20 cellular contexts compared by ENCODE assay signal in genomic region chr22:26837784-26838520, GRCh38.
DNase-seq lines count a peak whose midpoint lies in the region; ATAC-seq, FAIRE-seq and TF ChIP-seq lines count a peak whose summit lies in the region.
"Had no signal": no experiment of that assay in that cellular context is flagged by ENCODE, and none has a peak within 500 bp of the region (broad histone marks: within the 10 kb centered on the region; RNA-seq: fewer than 3 reads in every experiment).

No MANE protein-coding gene starts in this region.

- no peak for TF ChIP-seq POLR2A in K562 (conservative IDR thresholded peaks at IDR 0.05)

- TF ChIP-seq RAD21 in K562 (CRISPR knock-in tag; conservative IDR thresholded peaks at IDR 0.05 in 1 of 2, IDR thresholded peaks at IDR 0.05 in 1 of 2), result no peak

- H3K4me3 ChIP-seq in K562 (no peak overlapping the region), left lung (no peak overlapping the region), mammary epithelial cell (replicated peaks in 1 of 3; ENCODE audit: insufficient read depth in 1 of 3, low read depth in 2 of 3, low read length in 3 of 3) (no peak overlapping the region)
- H3K4me3 ChIP-seq: GM12878, SJCRH30 had no signal

- H3K27me3 ChIP-seq in K562 (ENCODE audit: control insufficient read depth in 2 of 2, insufficient read depth in 2 of 2, low read length in 2 of 2) (no peaks in the 10 kb centered on the region; a peak in 1 of 5 replicates), left lung (no peaks in the 10 kb centered on the region), mammary epithelial cell (ENCODE audit: insufficient read depth, low read length) (no peaks in the 10 kb centered on the region)
- H3K27me3 ChIP-seq: SJCRH30 had no signal

- H3K36me3 Mint-ChIP-seq in Calu3 (ENCODE audit: insufficient read depth, unreplicated experiment), result no peaks in the 10 kb centered on the region

- no peaks in the 10 kb centered on the region for H3K9me1 ChIP-seq in K562 (ENCODE audit: control insufficient read depth, insufficient read depth, low read length)

- H3K27me3 Mint-ChIP-seq in Calu3 (ENCODE audit: unreplicated experiment), result peaks cover 25% of the 10 kb centered on the region

- no TSS peak for BruUV-seq in Calu3 (replicated peaks; lab: Mats Ljungman, UMichigan)
- BruUV-seq in K562 (replicated peaks; lab: Mats Ljungman, UMichigan), result no TSS peak
- no TSS peak for BruUV-seq in mammary epithelial cell (replicated peaks; lab: Mats Ljungman, UMichigan)

- no peak for TF ChIP-seq CTCF in Calu3 (IDR thresholded peaks at IDR 0.05; ENCODE audit: unreplicated experiment)
- no peak for TF ChIP-seq CTCF in K562 (IDR thresholded peaks at IDR 0.05 in 2 of 3, conservative IDR thresholded peaks at IDR 0.05 in 1 of 3; ENCODE audit: insufficient read depth in 2 of 3, low read depth in 1 of 3, low read length in 3 of 3)
- TF ChIP-seq CTCF in left lung (IDR thresholded peaks at IDR 0.05), result no peak
- TF ChIP-seq CTCF in mammary epithelial cell (conservative IDR thresholded peaks at IDR 0.05 in 1 of 2, IDR thresholded peaks at IDR 0.05 in 1 of 2; ENCODE audit: extremely low read depth in 1 of 2, insufficient read depth in 1 of 2, low read depth in 1 of 2, low read length in 2 of 2), result no peak

- H3K4me1 Mint-ChIP-seq in Calu3 (ENCODE audit: low read depth, unreplicated experiment), result no peaks in the 10 kb centered on the region

- H3K9ac ChIP-seq in K562 (ENCODE audit: insufficient read depth in 1 of 2, low read depth in 2 of 2, low read length in 2 of 2) (no peak overlapping the region), mammary epithelial cell (ENCODE audit: insufficient read depth, low read length) (no peak overlapping the region)

- H3K36me3 ChIP-seq in K562 (ENCODE audit: control insufficient read depth, insufficient read depth, low read length) (no peaks in the 10 kb centered on the region), left lung (no peaks in the 10 kb centered on the region), mammary epithelial cell (ENCODE audit: insufficient read depth, low read length) (no peaks in the 10 kb centered on the region)
- H3K36me3 ChIP-seq: SJCRH30 had no signal

- H2AFZ ChIP-seq in K562 (ENCODE audit: low read depth, low read length), result no peak overlapping the region
- no peak overlapping the region for H2AFZ ChIP-seq in mammary epithelial cell (ENCODE audit: low read depth, low read length)

- no peak for FAIRE-seq in K562 (lab: Jason Lieb, UNC)
- FAIRE-seq: GM12878, GM19239, HTR-8/SVneo had no signal

- H3K4me1 ChIP-seq in K562 (replicated peaks in 1 of 2; ENCODE audit: control insufficient read depth in 2 of 2, insufficient read depth in 2 of 2, low read length in 2 of 2), result no peaks in the 10 kb centered on the region; a peak in 1 of 5 replicates
- H3K4me1 ChIP-seq in left lung, result no peaks in the 10 kb centered on the region
- H3K4me1 ChIP-seq in mammary epithelial cell (ENCODE audit: insufficient read depth, low read length), result no peaks in the 10 kb centered on the region

- no peak overlapping the region for H3K27ac Mint-ChIP-seq in Calu3 (ENCODE audit: unreplicated experiment)
- H3K27ac Mint-ChIP-seq: CD8-positive, alpha-beta T cell had no signal

- H3K4me2 ChIP-seq in K562 (ENCODE audit: insufficient read depth, low read length) (no peak overlapping the region), mammary epithelial cell (ENCODE audit: insufficient read depth, low read depth, low read length) (no peak overlapping the region)

- H3K9me3 ChIP-seq in K562 (replicated peaks; ENCODE audit: control insufficient read depth, insufficient read depth, low read depth, low read length) (no peaks in the 10 kb centered on the region), left lung (no peaks in the 10 kb centered on the region), mammary epithelial cell (replicated peaks; ENCODE audit: insufficient read depth, low read length) (no peaks in the 10 kb centered on the region)
- H3K9me3 ChIP-seq: SJCRH30 had no signal

- no peaks in the 10 kb centered on the region for H3K9me3 Mint-ChIP-seq in Calu3 (ENCODE audit: low read depth, unreplicated experiment)
- H3K9me3 Mint-ChIP-seq: CD8-positive, alpha-beta T cell had no signal

- H4K20me1 ChIP-seq in K562 (replicated peaks; ENCODE audit: control insufficient read depth, insufficient read depth, low read length) (no peaks in the 10 kb centered on the region), mammary epithelial cell (ENCODE audit: insufficient read depth, low read length) (no peaks in the 10 kb centered on the region)

- 4% methylated on average over 5 of the region's 5 CpGs for WGBS in K562 (ENCODE audit: insufficient coverage, low coverage, missing lambda C conversion rate)
- 58% methylated on average over 5 of the region's 5 CpGs for WGBS in mammary epithelial cell (ENCODE audit: low coverage, missing lambda C conversion rate)

- in situ Hi-C loops in K562 (cut with MboI) (no loop called here), mammary epithelial cell (cut with MboI; ENCODE audit: low sequenced_read_pairs in 2 of 2) (no loop called here)

- CTCF ChIA-PET in Calu3 (lab: Charles Lee) (interaction anchor here (0.5 to 0.6 kb wide), 2 partner anchors 42 to 491 kb away, joined by 3 to 4 read pairs; no protein-coding TSS in a partner anchor), K562 (lab: Yijun Ruan, JAX; ENCODE audit: low intra/inter-chr PET ratio) (no interaction called here), mammary epithelial cell (lab: Charles Lee; ENCODE audit: low non-redundant PET) (no interaction called here)

- H3K4me3 Mint-ChIP-seq in Calu3 (ENCODE audit: low read depth, unreplicated experiment), result no peak overlapping the region
- H3K4me3 Mint-ChIP-seq: CD8-positive, alpha-beta T cell had no signal

- H3K27ac ChIP-seq in K562 (ENCODE audit: extremely low read depth, low read depth, low read length) (no peak overlapping the region), left lung (no peak overlapping the region), mammary epithelial cell (ENCODE audit: insufficient read depth, low read depth, low read length) (no peak overlapping the region)
- H3K27ac ChIP-seq: SJCRH30 had no signal

- TF ChIP-seq EP300 in K562 (IDR thresholded peaks at IDR 0.05; ENCODE audit: low read length), result no peak

- intact Hi-C loops in Calu3 (cut with micrococcal nuclease; ENCODE audit: unreplicated experiment) (no loop called here), K562 (cut with micrococcal nuclease) (no loop called here), left lung (cut with DNase I) (no loop called here), mammary epithelial cell (cut with micrococcal nuclease) (loop anchor here (2.0 to 10.0 kb wide), 5 partner anchors 277 to 1169 kb away; no protein-coding TSS in a partner anchor)

- POLR2A ChIA-PET in K562 (lab: Yijun Ruan, JAX), result no interaction called here

- DNase-seq in AG20443 (ENCODE audit: low spot score) (peak; percentile 57), Calu3 (peak; percentile 11), K562 (ENCODE audit: extremely low read depth in 1 of 4, low spot score in 3 of 4) (no peak), left lung (no peak), NCI-H526 (lab: John Stamatoyannopoulos, UW) (no peak), mammary epithelial cell (no peak), hippocampal formation (lab: John Stamatoyannopoulos, UW) (no peak)
- no peak for DNase-seq in stimulated activated CD4-positive, alpha-beta T cell treated with anti-CD3 and anti-CD28 coated beads, Interleukin-1b, Interleukin-23, amount 100 ng/mL, for 48 hours
- DNase-seq: CD8-positive, alpha-beta T cell; DMS153; NCI-H1092; NCI-H187 treated with DMSO at 0.1 percent for 48 hours; NCI-H2171 treated with DMSO at 0.1 percent for 48 hours; RPMI8226; SJCRH30; SW 1271 had no signal

- dilution Hi-C loops in mammary epithelial cell (cut with HindIII; ENCODE audit: low sequenced_read_pairs), result no loop called here

- no peaks in the 10 kb centered on the region for H3K79me2 ChIP-seq in K562 (ENCODE audit: control insufficient read depth, insufficient read depth, low read length)
- no peaks in the 10 kb centered on the region for H3K79me2 ChIP-seq in mammary epithelial cell (ENCODE audit: insufficient read depth, low read length)

- ATAC-seq in K562 (no peak), left lung (peak; percentile 21)
- ATAC-seq: CD8-positive, alpha-beta T cell; GM12878; HCT116 had no signal

TF ChIP-seq in K562, 482 proteins besides CTCF, POLR2A, EP300 and RAD21 (continues in another document):
- no peak for TF ChIP-seq ZBTB2 (IDR thresholded peaks at IDR 0.05)
- no peak for TF ChIP-seq ZBTB7A (IDR thresholded peaks at IDR 0.05; ENCODE audit: borderline replicate concordance, control insufficient read depth, low read depth, low read length)
- TF ChIP-seq ZNF253 (CRISPR knock-in tag; conservative IDR thresholded peaks at IDR 0.05), result no peak

Comparison
In these comparisons a context has a peak if more than half of its experiments do, and no peak if none do; other contexts are left out.
1. DNase-seq: peak in AG20443 (single experiment) and Calu3 (single experiment); none in K562 (0 of 4), left lung (0 of 2), NCI-H526 (0 of 2), mammary epithelial cell (single experiment), hippocampal formation (0 of 2) and stimulated activated CD4-positive, alpha-beta T cell treated with anti-CD3 and anti-CD28 coated beads, Interleukin-1b, Interleukin-23, amount 100 ng/mL, for 48 hours (single experiment).